Comparison of ENCODE assay signal across 31 cellular contexts in the genomic region with DNA sequence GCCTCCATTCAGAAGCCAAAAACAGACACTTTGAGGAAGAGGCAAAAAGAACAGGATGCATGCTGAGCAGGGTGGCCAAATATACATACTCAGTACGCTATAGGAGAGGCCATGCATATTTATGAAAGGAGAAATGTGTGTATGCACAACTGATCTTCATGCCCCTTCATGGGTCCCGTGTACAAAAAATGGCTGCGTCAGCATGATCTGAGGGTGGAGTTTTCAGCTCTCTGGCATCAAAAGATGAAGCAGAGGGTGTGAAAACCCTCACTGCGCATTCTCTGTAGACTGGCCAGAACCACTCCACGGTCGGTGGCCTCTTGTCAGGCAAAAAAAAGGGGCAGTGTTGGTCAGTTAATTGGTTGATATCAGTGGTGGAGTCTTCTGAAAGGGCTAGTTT. TPM values are rescaled to one million over a fixed set of nuclear protein-coding genes. Genes with fewer than 3 reads are reported as not detected.
A peak's percentile ranks its signal among the peaks of the same experiment; 100 is the strongest.
DNase-seq lines count a peak whose midpoint lies in the region; ATAC-seq, FAIRE-seq and TF ChIP-seq lines count a peak whose summit lies in the region.
"Had no signal": no experiment of that assay in that cellular context is flagged by ENCODE, and none has a peak within 500 bp of the region (broad histone marks: within the 10 kb centered on the region; RNA-seq: fewer than 3 reads in every experiment).

No MANE protein-coding gene starts in this region.

- no peaks in the 10 kb centered on the region for H3K36me3 Mint-ChIP-seq in T-helper 2 cell treated with Interferon-gamma antibody and Interleukin-4, amounts not matched to agents 5 μg/mL and 100 μg/mL, for 36 hours (ENCODE audit: low read depth)

- no peak for FAIRE-seq in A549 (lab: Jason Lieb, UNC)
- FAIRE-seq in bronchial epithelial cell (lab: Jason Lieb, UNC): peak; percentile 85
- FAIRE-seq: GM12878, GM12892, GM18507 had no signal

- no peak for TF ChIP-seq RAD21 in A549 (conservative IDR thresholded peaks at IDR 0.05 in 1 of 2, IDR thresholded peaks at IDR 0.05 in 1 of 2)

- H3K27ac Mint-ChIP-seq in T-helper 2 cell treated with Interferon-gamma antibody and Interleukin-4, amounts not matched to agents 5 μg/mL and 100 μg/mL, for 36 hours: peak overlapping the region; percentile 11
- H3K27ac Mint-ChIP-seq: CD14-positive monocyte; CD4-positive, CD25-positive, alpha-beta regulatory T cell had no signal

- POLR2A ChIA-PET in A549 (lab: Yijun Ruan, JAX): no interaction called here

- H3K4me3 ChIP-seq in A549 (no peak overlapping the region), bronchial epithelial cell (ENCODE audit: low read depth, low read length) (no peak overlapping the region), gastrocnemius medialis (no peak overlapping the region)
- H3K4me3 ChIP-seq: BLaER1, GM12878 had no signal

- no peaks in the 10 kb centered on the region for H3K9me3 Mint-ChIP-seq in T-helper 2 cell treated with Interferon-gamma antibody and Interleukin-4, amounts not matched to agents 5 μg/mL and 100 μg/mL, for 36 hours
- H3K9me3 Mint-ChIP-seq: CD4-positive, alpha-beta memory T cell; CD8-positive, alpha-beta memory T cell had no signal

- no peak overlapping the region for H3K4me2 ChIP-seq in A549
- H3K4me2 ChIP-seq: BLaER1 had no signal

- no peak overlapping the region for H3K4me3 Mint-ChIP-seq in T-helper 2 cell treated with Interferon-gamma antibody and Interleukin-4, amounts not matched to agents 5 μg/mL and 100 μg/mL, for 36 hours
- H3K4me3 Mint-ChIP-seq: CD14-positive monocyte; CD4-positive, alpha-beta memory T cell; CD4-positive, CD25-positive, alpha-beta regulatory T cell; CD8-positive, alpha-beta memory T cell had no signal

- peaks cover 3% of the 10 kb centered on the region for H3K36me3 ChIP-seq in bronchial epithelial cell (ENCODE audit: control insufficient read depth, insufficient read depth, low read length)
- H3K36me3 ChIP-seq in gastrocnemius medialis: peaks cover 0 to 30% of the 10 kb centered on the region in 2 donors
- H3K36me3 ChIP-seq: BE2C had no signal

- no peaks in the 10 kb centered on the region for H3K4me1 Mint-ChIP-seq in T-helper 2 cell treated with Interferon-gamma antibody and Interleukin-4, amounts not matched to agents 5 μg/mL and 100 μg/mL, for 36 hours (ENCODE audit: low read depth)
- H3K4me1 Mint-ChIP-seq: CD14-positive monocyte; CD4-positive, alpha-beta memory T cell; CD4-positive, CD25-positive, alpha-beta regulatory T cell; CD8-positive, alpha-beta memory T cell had no signal

- H3K9me3 ChIP-seq in A549 (0 out of 3 replicates have a peak, but pooled peaks cover 2% of the 10 kb centered on the region), gastrocnemius medialis (no peaks in the 10 kb centered on the region)
- H3K9me3 ChIP-seq: BE2C, BLaER1 had no signal

- in situ Hi-C loops in gastrocnemius medialis (cut with MboI; ENCODE audit: low sequenced_read_pairs in 4 of 4): no loop called here

- H3K27ac ChIP-seq in A549: no peak overlapping the region
- H3K27ac ChIP-seq in gastrocnemius medialis: peak overlapping the region in 1 of 4 donors; percentile 25
- H3K27ac ChIP-seq: 22Rv1, BLaER1 had no signal

- no peak for TF ChIP-seq CTCF in A549 (IDR thresholded peaks at IDR 0.05)
- no peak for TF ChIP-seq CTCF in bronchial epithelial cell (IDR thresholded peaks at IDR 0.05; ENCODE audit: insufficient read depth, low read length, severe bottlenecking)
- TF ChIP-seq CTCF in gastrocnemius medialis (IDR thresholded peaks at IDR 0.05 in 4 of 5, conservative IDR thresholded peaks at IDR 0.05 in 1 of 5): no peak

- ATAC-seq in A549 (no peak), gastrocnemius medialis (no peak)
- ATAC-seq: GM12878 had no signal

- TF ChIP-seq EP300 in A549 (IDR thresholded peaks at IDR 0.05): no peak

- no peak for DNase-seq in T-helper 2 cell treated with Interferon-gamma antibody and Interleukin-4, amounts not matched to agents 5 μg/mL and 100 μg/mL, for 36 hours (ENCODE audit: low spot score)
- DNase-seq in T-helper 2 cell: no peak
- no peak for DNase-seq in A549 (ENCODE audit: low read depth in 1 of 2, low spot score in 1 of 2)
- no peak for DNase-seq in bronchial epithelial cell (ENCODE audit: low read depth)
- no peak for DNase-seq in activated naive CD4-positive, alpha-beta T cell (lab: John Stamatoyannopoulos, UW)
- no peak for DNase-seq in gastrocnemius medialis
- DNase-seq: ACHN; BE2C; C1 segment of cervical spinal cord; CD4-positive, alpha-beta memory T cell; CD4-positive, CD25-positive, alpha-beta regulatory T cell; CD8-positive, alpha-beta memory T cell; COR-L47; DMS 273 treated with DMSO at 0.1 percent for 48 hours; DMS153; DMS53; DMS79; DND-41; EL; GDM1 had no signal

- TF ChIP-seq POLR2A in A549 (IDR thresholded peaks at IDR 0.05; ENCODE audit: low read length) (no peak), gastrocnemius medialis (IDR thresholded peaks at IDR 0.05) (no peak)

- CTCF ChIA-PET in A549 (lab: Yijun Ruan, JAX): interaction anchor here (0.8 to 1.3 kb wide), 4 partner anchors 9 to 195 kb away, joined by 3 to 4 read pairs (median 3); no protein-coding TSS in a partner anchor

- H3K27me3 ChIP-seq in bronchial epithelial cell (ENCODE audit: control insufficient read depth, insufficient read depth, low read length) (no peaks in the 10 kb centered on the region), gastrocnemius medialis (no peaks in the 10 kb centered on the region)
- H3K27me3 ChIP-seq: BE2C, BLaER1 had no signal

- no peaks in the 10 kb centered on the region for H3K27me3 Mint-ChIP-seq in T-helper 2 cell treated with Interferon-gamma antibody and Interleukin-4, amounts not matched to agents 5 μg/mL and 100 μg/mL, for 36 hours (ENCODE audit: low read depth)
- H3K27me3 Mint-ChIP-seq: CD4-positive, alpha-beta memory T cell; CD4-positive, CD25-positive, alpha-beta regulatory T cell; CD8-positive, alpha-beta memory T cell had no signal

- intact Hi-C loops in gastrocnemius medialis (cut with DNase I; ENCODE audit: low total_unique reads): no loop called here

- no peaks in the 10 kb centered on the region for H3K4me1 ChIP-seq in A549
- no peaks in the 10 kb centered on the region for H3K4me1 ChIP-seq in gastrocnemius medialis
- H3K4me1 ChIP-seq: BE2C, BLaER1 had no signal

- 93% methylated on average over 6 of the region's 6 CpGs for WGBS in A549 (ENCODE audit: missing lambda C conversion rate)

TF ChIP-seq in A549, 52 proteins besides CTCF, POLR2A, EP300 and RAD21:
- TF ChIP-seq MAFK (IDR thresholded peaks at IDR 0.05; ENCODE audit: partially characterized antibody) (peak; percentile 86), JUN (IDR thresholded peaks at IDR 0.05) (no peak), KDM1A (IDR thresholded peaks at IDR 0.05; ENCODE audit: low read depth) (no peak)
- TF ChIP-seq, protein P1, sequence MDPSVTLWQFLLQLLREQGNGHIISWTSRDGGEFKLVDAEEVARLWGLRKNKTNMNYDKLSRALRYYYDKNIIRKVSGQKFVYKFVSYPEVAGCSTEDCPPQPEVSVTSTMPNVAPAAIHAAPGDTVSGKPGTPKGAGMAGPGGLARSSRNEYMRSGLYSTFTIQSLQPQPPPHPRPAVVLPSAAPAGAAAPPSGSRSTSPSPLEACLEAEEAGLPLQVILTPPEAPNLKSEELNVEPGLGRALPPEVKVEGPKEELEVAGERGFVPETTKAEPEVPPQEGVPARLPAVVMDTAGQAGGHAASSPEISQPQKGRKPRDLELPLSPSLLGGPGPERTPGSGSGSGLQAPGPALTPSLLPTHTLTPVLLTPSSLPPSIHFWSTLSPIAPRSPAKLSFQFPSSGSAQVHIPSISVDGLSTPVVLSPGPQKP (IDR thresholded peaks at IDR 0.05; ENCODE audit: low read depth, low read length): no peak

RNA-seq across cellular contexts. Expression of gene OIT3, which starts 35.4 kb away (rescaled TPM):
- 0.06 and 0.07 TPM in 2 replicates for polyA plus RNA-seq in A549 (2011; rRNA removed)
- 0.09 and 0.11 TPM in 2 replicates for polyA plus RNA-seq in A549 (2012; cell fraction: cytosol; rRNA removed)
- polyA plus RNA-seq in A549 (2012; cell fraction: nucleus; rRNA removed): 0.33 and 0.34 TPM in 2 replicates
- 0.07 to 0.08 TPM (median 0.08 TPM) in 3 replicates for polyA plus RNA-seq in A549 (2017; fragmentation: RNase III; extraction: RNeasy Plus Mini Kit Qiagen cat#74134 plus additional on column Dnase treatment)
- 0.24 and 0.58 TPM in 2 replicates for polyA minus RNA-seq in A549 (2011; rRNA and poly(A)+ RNA removed)
- 0.13 TPM in 1 of 2 replicates, not detected in the other for total RNA-seq in bronchial epithelial cell
- under 1 TPM in 2 of 4 donors, not detected in 2; 0.13 to 0.25 TPM for total RNA-seq in gastrocnemius medialis
- total RNA-seq: A172; A673; CD4-positive, CD25-positive, alpha-beta regulatory T cell; CD8-positive, alpha-beta memory T cell; Daoy; G401; GM12878 had no signal
- polyA plus RNA-seq: AG04450; CD14-positive monocyte; CD4-positive, alpha-beta memory T cell; CD4-positive, CD25-positive, alpha-beta regulatory T cell; CD8-positive, alpha-beta memory T cell; GM12878 had no signal
